In genomic region chr15:81356252-81356651, GRCh38 we compare ENCODE assay signal across 1 cellular context.
TF ChIP-seq lines count a peak whose summit lies in the region.

No MANE protein-coding gene starts in this region.

TF ChIP-seq in WTC11, 78 proteins besides CTCF, POLR2A, EP300 and RAD21 (continued from another document):
- TF ChIP-seq NR3C1 (CRISPR knock-in tag; conservative IDR thresholded peaks at IDR 0.05; ENCODE audit: low read depth), result no peak
- TF ChIP-seq, protein P1, sequence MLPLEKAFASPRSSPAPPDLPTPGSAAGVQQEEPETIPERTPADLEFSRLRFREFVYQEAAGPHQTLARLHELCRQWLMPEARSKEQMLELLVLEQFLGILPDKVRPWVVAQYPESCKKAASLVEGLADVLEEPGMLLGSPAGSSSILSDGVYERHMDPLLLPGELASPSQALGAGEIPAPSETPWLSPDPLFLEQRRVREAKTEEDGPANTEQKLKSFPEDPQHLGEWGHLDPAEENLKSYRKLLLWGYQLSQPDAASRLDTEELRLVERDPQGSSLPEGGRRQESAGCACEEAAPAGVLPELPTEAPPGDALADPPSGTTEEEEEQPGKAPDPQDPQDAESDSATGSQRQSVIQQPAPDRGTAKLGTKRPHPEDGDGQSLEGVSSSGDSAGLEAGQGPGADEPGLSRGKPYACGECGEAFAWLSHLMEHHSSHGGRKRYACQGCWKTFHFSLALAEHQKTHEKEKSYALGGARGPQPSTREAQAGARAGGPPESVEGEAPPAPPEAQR (CRISPR knock-in tag; IDR thresholded peaks at IDR 0.05), result no peak
- TF ChIP-seq GABPB1 (CRISPR knock-in tag; IDR thresholded peaks at IDR 0.05), result no peak
- TF ChIP-seq HMGA2 (CRISPR knock-in tag; IDR thresholded peaks at IDR 0.05), result no peak
- no peak for TF ChIP-seq PRRX2 (CRISPR knock-in tag; IDR thresholded peaks at IDR 0.05)
- TF ChIP-seq, protein P2, sequence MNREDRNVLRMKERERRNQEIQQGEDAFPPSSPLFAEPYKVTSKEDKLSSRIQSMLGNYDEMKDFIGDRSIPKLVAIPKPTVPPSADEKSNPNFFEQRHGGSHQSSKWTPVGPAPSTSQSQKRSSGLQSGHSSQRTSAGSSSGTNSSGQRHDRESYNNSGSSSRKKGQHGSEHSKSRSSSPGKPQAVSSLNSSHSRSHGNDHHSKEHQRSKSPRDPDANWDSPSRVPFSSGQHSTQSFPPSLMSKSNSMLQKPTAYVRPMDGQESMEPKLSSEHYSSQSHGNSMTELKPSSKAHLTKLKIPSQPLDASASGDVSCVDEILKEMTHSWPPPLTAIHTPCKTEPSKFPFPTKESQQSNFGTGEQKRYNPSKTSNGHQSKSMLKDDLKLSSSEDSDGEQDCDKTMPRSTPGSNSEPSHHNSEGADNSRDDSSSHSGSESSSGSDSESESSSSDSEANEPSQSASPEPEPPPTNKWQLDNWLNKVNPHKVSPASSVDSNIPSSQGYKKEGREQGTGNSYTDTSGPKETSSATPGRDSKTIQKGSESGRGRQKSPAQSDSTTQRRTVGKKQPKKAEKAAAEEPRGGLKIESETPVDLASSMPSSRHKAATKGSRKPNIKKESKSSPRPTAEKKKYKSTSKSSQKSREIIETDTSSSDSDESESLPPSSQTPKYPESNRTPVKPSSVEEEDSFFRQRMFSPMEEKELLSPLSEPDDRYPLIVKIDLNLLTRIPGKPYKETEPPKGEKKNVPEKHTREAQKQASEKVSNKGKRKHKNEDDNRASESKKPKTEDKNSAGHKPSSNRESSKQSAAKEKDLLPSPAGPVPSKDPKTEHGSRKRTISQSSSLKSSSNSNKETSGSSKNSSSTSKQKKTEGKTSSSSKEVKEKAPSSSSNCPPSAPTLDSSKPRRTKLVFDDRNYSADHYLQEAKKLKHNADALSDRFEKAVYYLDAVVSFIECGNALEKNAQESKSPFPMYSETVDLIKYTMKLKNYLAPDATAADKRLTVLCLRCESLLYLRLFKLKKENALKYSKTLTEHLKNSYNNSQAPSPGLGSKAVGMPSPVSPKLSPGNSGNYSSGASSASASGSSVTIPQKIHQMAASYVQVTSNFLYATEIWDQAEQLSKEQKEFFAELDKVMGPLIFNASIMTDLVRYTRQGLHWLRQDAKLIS (CRISPR knock-in tag; IDR thresholded peaks at IDR 0.05; ENCODE audit: borderline replicate concordance), result no peak
- TF ChIP-seq, protein P3, sequence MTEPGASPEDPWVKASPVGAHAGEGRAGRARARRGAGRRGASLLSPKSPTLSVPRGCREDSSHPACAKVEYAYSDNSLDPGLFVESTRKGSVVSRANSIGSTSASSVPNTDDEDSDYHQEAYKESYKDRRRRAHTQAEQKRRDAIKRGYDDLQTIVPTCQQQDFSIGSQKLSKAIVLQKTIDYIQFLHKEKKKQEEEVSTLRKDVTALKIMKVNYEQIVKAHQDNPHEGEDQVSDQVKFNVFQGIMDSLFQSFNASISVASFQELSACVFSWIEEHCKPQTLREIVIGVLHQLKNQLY (CRISPR knock-in tag; IDR thresholded peaks at IDR 0.05), result no peak
- TF ChIP-seq TEAD4 (CRISPR knock-in tag; IDR thresholded peaks at IDR 0.05), result no peak
- TF ChIP-seq ZNF281 (CRISPR knock-in tag; IDR thresholded peaks at IDR 0.05), result no peak
- TF ChIP-seq ZNF121 (CRISPR knock-in tag; IDR thresholded peaks at IDR 0.05), result no peak
- no peak for TF ChIP-seq ERG (CRISPR knock-in tag; IDR thresholded peaks at IDR 0.05)
- no peak for TF ChIP-seq ZBTB21 (CRISPR knock-in tag; IDR thresholded peaks at IDR 0.05; ENCODE audit: borderline replicate concordance)
- no peak for TF ChIP-seq EMX1 (CRISPR knock-in tag; IDR thresholded peaks at IDR 0.05)
TF ChIP-seq in WTC11: peak in this region for 0.
